Comparison of ENCODE assay signal across 12 cellular contexts in the genomic region with DNA sequence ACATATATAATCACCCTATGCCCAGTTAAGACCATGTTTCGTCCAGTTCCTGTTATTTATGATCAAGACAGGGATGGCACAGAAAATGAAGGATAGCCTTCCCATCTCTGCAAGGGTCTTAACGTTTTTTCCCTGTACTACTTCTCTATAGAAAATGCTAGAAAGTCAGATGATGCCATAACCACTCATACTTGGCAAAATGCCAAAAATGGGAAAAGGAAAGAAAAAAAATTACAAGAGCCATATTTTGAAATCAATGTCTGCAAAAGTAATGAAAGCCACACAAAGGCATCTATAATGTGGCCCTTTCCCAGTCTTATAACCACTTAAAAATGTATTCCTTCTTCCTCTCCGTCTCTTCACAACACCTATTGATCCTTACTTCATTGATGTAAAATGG. TPM values are rescaled to one million over a fixed set of nuclear protein-coding genes. Genes with fewer than 3 reads are reported as not detected.
DNase-seq lines count a peak whose midpoint lies in the region; FAIRE-seq and TF ChIP-seq lines count a peak whose summit lies in the region.
"Had no signal": no experiment of that assay in that cellular context is flagged by ENCODE, and none has a peak within 500 bp of the region (broad histone marks: within the 10 kb centered on the region; RNA-seq: fewer than 3 reads in every experiment).

No MANE protein-coding gene starts in this region.

- intact Hi-C loops in kidney (cut with DNase I) (no loop called here), vagina (cut with DNase I) (no loop called here)

- DNase-seq in T-helper 2 cell treated with Interferon-gamma antibody and Interleukin-4, amounts not matched to agents 5 μg/mL and 100 μg/mL, for 36 hours (ENCODE audit: low spot score): no peak
- DNase-seq in T-helper 2 cell (no peak), NCI-H69 (lab: John Stamatoyannopoulos, UW) (peak; percentile 29), bronchial epithelial cell (ENCODE audit: low read depth) (peak; percentile 50), osteocyte (ENCODE audit: extremely low spot score, unreplicated experiment) (no peak), kidney (no peak), vagina (ENCODE audit: extremely low spot score in 2 of 2) (no peak), pons (ENCODE audit: low spot score) (no peak)
- DNase-seq: activated CD8-positive, alpha-beta memory T cell treated with anti-CD3 and anti-CD28 coated beads, Interleukin-2, amount 50 U/mL, for 48 hours; BE2C; stimulated activated CD4-positive, alpha-beta T cell treated with anti-CD3 and anti-CD28 coated beads, Interleukin-2, amount 100 ng/mL, for 24 hours; upper lobe of left lung had no signal

- no peaks in the 10 kb centered on the region for H3K27me3 Mint-ChIP-seq in T-helper 2 cell treated with Interferon-gamma antibody and Interleukin-4, amounts not matched to agents 5 μg/mL and 100 μg/mL, for 36 hours (ENCODE audit: low read depth)
- no peaks in the 10 kb centered on the region for H3K27me3 Mint-ChIP-seq in osteocyte (ENCODE audit: unreplicated experiment)

- H3K4me3 ChIP-seq in bronchial epithelial cell (ENCODE audit: low read depth, low read length) (no peak overlapping the region), kidney (ENCODE audit: low read length in 2 of 2) (no peak overlapping the region), vagina (no peak overlapping the region)

- H3K4me1 ChIP-seq in kidney (ENCODE audit: control insufficient read depth in 1 of 2, insufficient read depth in 1 of 2, low read depth in 1 of 2, low read length in 2 of 2) (peaks cover 12 to 23% of the 10 kb centered on the region in 2 donors), vagina (peaks cover 31% of the 10 kb centered on the region)

- H3K36me3 Mint-ChIP-seq in T-helper 2 cell treated with Interferon-gamma antibody and Interleukin-4, amounts not matched to agents 5 μg/mL and 100 μg/mL, for 36 hours (ENCODE audit: low read depth): peaks cover 14% of the 10 kb centered on the region
- H3K36me3 Mint-ChIP-seq in osteocyte (ENCODE audit: unreplicated experiment): peaks cover 9% of the 10 kb centered on the region

- TF ChIP-seq CTCF in bronchial epithelial cell (IDR thresholded peaks at IDR 0.05; ENCODE audit: insufficient read depth, low read length, severe bottlenecking): no peak
- no peak for TF ChIP-seq CTCF in osteocyte (IDR thresholded peaks at IDR 0.05)
- TF ChIP-seq CTCF in kidney (IDR thresholded peaks at IDR 0.05; ENCODE audit: borderline replicate concordance, extremely low read depth, insufficient read depth): no peak
- no peak for TF ChIP-seq CTCF in vagina (IDR thresholded peaks at IDR 0.05)

- no peaks in the 10 kb centered on the region for H3K36me3 ChIP-seq in bronchial epithelial cell (ENCODE audit: control insufficient read depth, insufficient read depth, low read length)
- peaks cover 0 to under 1% of the 10 kb centered on the region in 2 donors for H3K36me3 ChIP-seq in kidney (ENCODE audit: control insufficient read depth in 1 of 2, insufficient read depth in 2 of 2, low read length in 2 of 2)
- no peaks in the 10 kb centered on the region for H3K36me3 ChIP-seq in vagina

- H3K27me3 ChIP-seq in bronchial epithelial cell (ENCODE audit: control insufficient read depth, insufficient read depth, low read length) (no peaks in the 10 kb centered on the region), vagina (no peaks in the 10 kb centered on the region)
- H3K27me3 ChIP-seq: BE2C, upper lobe of left lung had no signal

- FAIRE-seq in bronchial epithelial cell (lab: Jason Lieb, UNC): no peak
- FAIRE-seq in kidney (lab: Jason Lieb, UNC): no peak

- H3K27ac ChIP-seq in kidney (ENCODE audit: low read depth in 2 of 2, low read length in 2 of 2): no peak overlapping the region
- H3K27ac ChIP-seq in vagina: no peak overlapping the region

- H3K9me3 Mint-ChIP-seq in T-helper 2 cell treated with Interferon-gamma antibody and Interleukin-4, amounts not matched to agents 5 μg/mL and 100 μg/mL, for 36 hours: no peaks in the 10 kb centered on the region
- H3K9me3 Mint-ChIP-seq in osteocyte (ENCODE audit: unreplicated experiment): no peaks in the 10 kb centered on the region

- H3K27ac Mint-ChIP-seq in T-helper 2 cell treated with Interferon-gamma antibody and Interleukin-4, amounts not matched to agents 5 μg/mL and 100 μg/mL, for 36 hours: peak overlapping the region; percentile 100
- H3K27ac Mint-ChIP-seq in osteocyte (ENCODE audit: unreplicated experiment): peak overlapping the region; percentile 75

- no peak for TF ChIP-seq POLR2A in vagina (IDR thresholded peaks at IDR 0.05)

- no peak overlapping the region for H3K9ac ChIP-seq in kidney (ENCODE audit: low read length in 2 of 2)

- peak overlapping the region; percentile 94 for H3K4me3 Mint-ChIP-seq in T-helper 2 cell treated with Interferon-gamma antibody and Interleukin-4, amounts not matched to agents 5 μg/mL and 100 μg/mL, for 36 hours
- H3K4me3 Mint-ChIP-seq in osteocyte (ENCODE audit: unreplicated experiment): peak overlapping the region; percentile 16

- peaks cover 35% of the 10 kb centered on the region for H3K4me1 Mint-ChIP-seq in T-helper 2 cell treated with Interferon-gamma antibody and Interleukin-4, amounts not matched to agents 5 μg/mL and 100 μg/mL, for 36 hours (ENCODE audit: low read depth)
- H3K4me1 Mint-ChIP-seq in osteocyte (ENCODE audit: unreplicated experiment): peaks cover 41% of the 10 kb centered on the region

- H3K9me3 ChIP-seq in kidney (ENCODE audit: control insufficient read depth in 1 of 2, low read length in 2 of 2) (no peaks in the 10 kb centered on the region), vagina (no peaks in the 10 kb centered on the region)
- H3K9me3 ChIP-seq: BE2C, upper lobe of left lung had no signal

RNA-seq across cellular contexts. Expression of gene MYL6B, which starts 1.8 kb away (rescaled TPM):
- total RNA-seq in bronchial epithelial cell: 27.4 and 33.5 TPM in 2 replicates
- total RNA-seq in osteocyte: 123 and 139 TPM in 2 replicates
- 48.2 TPM for total RNA-seq in kidney
- 142 TPM for polyA plus RNA-seq in kidney (ENCODE audit: insufficient read depth, low read depth, low replicate concordance)
- 40.8 TPM for total RNA-seq in vagina

RNA-seq across cellular contexts. Expression of gene MYL6, which starts 7.6 kb away (rescaled TPM):
- total RNA-seq in bronchial epithelial cell (590 and 1,212 TPM in 2 replicates), osteocyte (1,490 and 1,549 TPM in 2 replicates), kidney (1,630 TPM), vagina (2,285 TPM)
- 4,190 TPM for polyA plus RNA-seq in kidney (ENCODE audit: insufficient read depth, low read depth, low replicate concordance)

RNA-seq across cellular contexts. Expression of gene ESYT1, which starts 22.5 kb away (rescaled TPM):
- total RNA-seq in bronchial epithelial cell (253 and 304 TPM in 2 replicates), osteocyte (127 and 142 TPM in 2 replicates), kidney (104 TPM), vagina (140 TPM)
- 40.4 TPM for polyA plus RNA-seq in kidney (ENCODE audit: insufficient read depth, low read depth, low replicate concordance)

RNA-seq across cellular contexts. Expression of gene ZC3H10, which starts 32.5 kb away (rescaled TPM):
- 3.5 and 4.5 TPM in 2 replicates for total RNA-seq in bronchial epithelial cell
- total RNA-seq in osteocyte: 10.5 and 11.8 TPM in 2 replicates
- 8.6 TPM for total RNA-seq in kidney
- polyA plus RNA-seq in kidney (ENCODE audit: insufficient read depth, low read depth, low replicate concordance): 2.4 TPM
- 2.0 TPM for total RNA-seq in vagina

RNA-seq across cellular contexts. Expression of gene RPL41, which starts 34.1 kb away (rescaled TPM):
- total RNA-seq in bronchial epithelial cell (3,411 and 3,733 TPM in 2 replicates), osteocyte (3,386 and 3,580 TPM in 2 replicates), kidney (2,987 TPM), vagina (2,458 TPM)
- polyA plus RNA-seq in kidney (ENCODE audit: insufficient read depth, low read depth, low replicate concordance): 5,602 TPM

Comparison
In these comparisons a context has a peak if more than half of its experiments do, and no peak if none do; other contexts are left out.
1. DNase-seq: peak in NCI-H69 (single experiment) and bronchial epithelial cell (single experiment); none in T-helper 2 cell treated with Interferon-gamma antibody and Interleukin-4, amounts not matched to agents 5 μg/mL and 100 μg/mL, for 36 hours (single experiment), T-helper 2 cell (0 of 5), osteocyte (single experiment), kidney (single experiment), vagina (0 of 2) and pons (single experiment).